ENCODE assay signal across 8 cellular contexts in the genomic region with DNA sequence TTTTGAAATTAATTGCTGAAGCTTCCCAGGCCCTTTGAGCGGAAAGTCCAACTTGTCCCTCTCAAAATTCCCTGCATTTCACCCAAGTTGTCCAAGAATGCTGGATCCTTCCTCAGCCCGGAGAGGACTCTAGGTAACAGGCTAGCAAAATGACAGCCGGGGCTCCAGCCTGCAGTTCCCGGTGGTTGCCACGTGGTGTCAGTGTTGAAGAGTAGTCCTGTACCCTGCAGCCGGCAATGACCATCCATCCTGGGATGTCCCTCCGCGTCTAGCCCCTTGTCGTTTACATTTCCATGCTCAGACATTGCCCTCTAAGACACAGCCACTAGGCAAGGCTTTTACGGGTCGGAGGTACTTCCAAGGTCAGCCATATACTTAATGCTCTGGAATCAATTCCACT. TPM values are rescaled to one million over a fixed set of nuclear protein-coding genes. Genes with fewer than 3 reads are reported as not detected.
DNase-seq lines count a peak whose midpoint lies in the region; ATAC-seq and TF ChIP-seq lines count a peak whose summit lies in the region.

No MANE protein-coding gene starts in this region.

- no peaks in the 10 kb centered on the region for H3K36me3 Mint-ChIP-seq in WTC11

- CTCF ChIA-PET in WTC11 (lab: Charles Lee): interaction anchor here (1.0 kb wide), 1 partner anchor 51 kb away, joined by 3 read pairs; no protein-coding TSS in a partner anchor

- TF ChIP-seq CTCF in WTC11 (IDR thresholded peaks at IDR 0.05) (peak; percentile 82), fibroblast of villous mesenchyme (IDR thresholded peaks at IDR 0.05; ENCODE audit: insufficient read depth, low read depth, low read length) (peak; percentile 84), retinal pigment epithelial cell (conservative IDR thresholded peaks at IDR 0.05; ENCODE audit: low read depth, low read length) (peak; percentile 78)

- no peak overlapping the region for H3K4me3 Mint-ChIP-seq in WTC11

- H3K27ac Mint-ChIP-seq in WTC11: no peak overlapping the region

- POLR2A ChIA-PET in WTC11 (lab: Charles Lee): no interaction called here

- DNase-seq in G401 (ENCODE audit: low spot score): peak; percentile 58
- DNase-seq in LHCN-M2 (ENCODE audit: low read depth): peak; percentile 7
- peak; percentile 89 for DNase-seq in WTC11 (ENCODE audit: low spot score)
- peak; percentile 33 for DNase-seq in fibroblast of villous mesenchyme (ENCODE audit: low read depth)
- DNase-seq in retinal pigment epithelial cell (ENCODE audit: low read depth): no peak
- DNase-seq in activated gamma-delta T cell treated with Interleukin-2 at 50 U/mL for 16 hours: no peak
- DNase-seq in Ammon's horn (ENCODE audit: low spot score): no peak

- H3K4me1 Mint-ChIP-seq in WTC11: peaks cover 13% of the 10 kb centered on the region

- peaks cover 4% of the 10 kb centered on the region; the same call in 1 of the 2 replicates for H3K27me3 Mint-ChIP-seq in WTC11 (ENCODE audit: low read depth)

- H3K4me3 ChIP-seq in fibroblast of villous mesenchyme (ENCODE audit: low read depth, low read length) (no peak overlapping the region), retinal pigment epithelial cell (ENCODE audit: low read length) (no peak overlapping the region)

- ATAC-seq in WTC11 (peak; percentile 96), GM21723 (IDR thresholded peaks at IDR 0.05; ENCODE audit: unreplicated experiment) (no peak)

- H3K9me3 Mint-ChIP-seq in WTC11: no peaks in the 10 kb centered on the region

- in situ Hi-C loops in G401 (cut with HindIII; ENCODE audit: low sequenced_read_pairs): no loop called here

TF ChIP-seq in WTC11, 78 proteins besides CTCF, POLR2A, EP300 and RAD21:
- TF ChIP-seq MYBL2 (CRISPR knock-in tag; IDR thresholded peaks at IDR 0.05) (no peak), TP53 (CRISPR knock-in tag; IDR thresholded peaks at IDR 0.05) (no peak), SMAD4 (CRISPR knock-in tag; IDR thresholded peaks at IDR 0.05) (no peak), ZNF232 (CRISPR knock-in tag; IDR thresholded peaks at IDR 0.05) (no peak)
- TF ChIP-seq, protein P1, sequence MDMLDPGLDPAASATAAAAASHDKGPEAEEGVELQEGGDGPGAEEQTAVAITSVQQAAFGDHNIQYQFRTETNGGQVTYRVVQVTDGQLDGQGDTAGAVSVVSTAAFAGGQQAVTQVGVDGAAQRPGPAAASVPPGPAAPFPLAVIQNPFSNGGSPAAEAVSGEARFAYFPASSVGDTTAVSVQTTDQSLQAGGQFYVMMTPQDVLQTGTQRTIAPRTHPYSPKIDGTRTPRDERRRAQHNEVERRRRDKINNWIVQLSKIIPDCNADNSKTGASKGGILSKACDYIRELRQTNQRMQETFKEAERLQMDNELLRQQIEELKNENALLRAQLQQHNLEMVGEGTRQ (CRISPR knock-in tag; IDR thresholded peaks at IDR 0.05): peak; percentile 61
TF ChIP-seq in WTC11: peak in this region for 1.

RNA-seq across cellular contexts. Expression of a gene that starts 31.4 kb away (rescaled TPM):
- total RNA-seq in G401 (2014; rRNA removed; shearing (Covaris generic)): 35.3 and 71.5 TPM in 2 replicates
- total RNA-seq in LHCN-M2 (2014; rRNA removed) (30.8 and 45.4 TPM in 2 replicates), WTC11 (2021) (42.0 to 50.0 TPM (median 45.1 TPM) in 3 replicates), fibroblast of villous mesenchyme (52.5 and 66.1 TPM in 2 replicates)
- polyA plus RNA-seq in LHCN-M2 (2012): 32.5 TPM

RNA-seq across cellular contexts. Expression of a gene that starts 57.3 kb away (rescaled TPM):
- 189 and 243 TPM in 2 replicates for total RNA-seq in G401 (2014; rRNA removed; shearing (Covaris generic))
- total RNA-seq in LHCN-M2 (2014; rRNA removed): 188 and 197 TPM in 2 replicates
- polyA plus RNA-seq in LHCN-M2 (2012): 112 TPM
- 77.0 to 88.7 TPM (median 78.4 TPM) in 3 replicates for total RNA-seq in WTC11 (2021)
- 109 and 111 TPM in 2 replicates for total RNA-seq in fibroblast of villous mesenchyme

Comparison
In these comparisons a context has a peak if more than half of its experiments do, and no peak if none do; other contexts are left out.
1. DNase-seq: peak in G401 (single experiment), LHCN-M2 (single experiment), WTC11 (single experiment) and fibroblast of villous mesenchyme (single experiment); none in retinal pigment epithelial cell (single experiment), activated gamma-delta T cell treated with Interleukin-2 at 50 U/mL for 16 hours (single experiment) and Ammon's horn (single experiment).
2. Peak in every context shown above with its lines, with median percentiles within 50 percentile points of each other: CTCF ChIP-seq.